Comparison of ENCODE assay signal across 18 cellular contexts in the genomic region with DNA sequence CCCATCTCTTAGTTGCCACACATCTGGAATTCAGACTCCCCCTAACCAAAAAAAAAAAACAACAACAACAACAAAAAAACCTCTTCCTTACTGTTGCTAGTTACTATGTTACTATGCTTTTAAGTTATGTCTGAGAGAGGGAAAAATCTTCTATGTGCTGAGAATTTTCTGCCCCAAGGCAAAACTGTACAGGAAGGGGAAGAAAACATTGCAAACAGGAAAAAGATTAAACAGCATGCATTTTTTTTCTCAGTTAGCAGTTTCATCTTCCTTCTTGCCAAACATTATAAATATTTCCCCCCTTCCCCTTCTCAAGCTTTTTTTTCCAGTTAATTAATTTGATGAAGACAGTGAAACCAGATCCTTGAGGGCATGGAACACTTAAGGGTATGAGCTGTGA. TPM values are rescaled to one million over a fixed set of nuclear protein-coding genes. Genes with fewer than 3 reads are reported as not detected.
DNase-seq lines count a peak whose midpoint lies in the region; ATAC-seq and TF ChIP-seq lines count a peak whose summit lies in the region.
"Had no signal": no experiment of that assay in that cellular context is flagged by ENCODE, and none has a peak within 500 bp of the region (broad histone marks: within the 10 kb centered on the region; RNA-seq: fewer than 3 reads in every experiment).

No MANE protein-coding gene starts in this region.

- H3K27me3 Mint-ChIP-seq in activated CD4-positive, alpha-beta T cell treated with anti-CD3 and anti-CD28 coated beads for 36 hours: peaks cover 2% of the 10 kb centered on the region
- no peaks in the 10 kb centered on the region for H3K27me3 Mint-ChIP-seq in CD8-positive, alpha-beta memory T cell
- H3K27me3 Mint-ChIP-seq in activated CD4-positive, alpha-beta memory T cell treated with anti-CD3 and anti-CD28 coated beads, Interleukin-2, amount 10 ng/mL, durations not matched to agents 7 days and 5 days: peaks cover 2% of the 10 kb centered on the region
- H3K27me3 Mint-ChIP-seq in memory B cell: no peaks in the 10 kb centered on the region
- H3K27me3 Mint-ChIP-seq: naive B cell had no signal

- POLR2A ChIA-PET in activated CD4-positive, alpha-beta T cell treated with anti-CD3 and anti-CD28 coated beads for 36 hours (lab: Charles Lee): no interaction called here
- POLR2A ChIA-PET in CD8-positive, alpha-beta memory T cell (lab: Charles Lee): no interaction called here
- POLR2A ChIA-PET in activated CD4-positive, alpha-beta memory T cell treated with anti-CD3 and anti-CD28 coated beads, Interleukin-2, amount 10 ng/mL, durations not matched to agents 7 days and 5 days (lab: Charles Lee): interaction anchor here (0.8 to 1.3 kb wide), 2 partner anchors 239 to 332 kb away, joined by 4 to 5 read pairs; no protein-coding TSS in a partner anchor

- no peaks in the 10 kb centered on the region for H3K27me3 ChIP-seq in CD8-positive, alpha-beta memory T cell (ENCODE audit: insufficient read depth, low read length, poor library complexity, severe bottlenecking)
- H3K27me3 ChIP-seq in suprapubic skin: no peaks in the 10 kb centered on the region
- H3K27me3 ChIP-seq: stomach had no signal

- no peaks in the 10 kb centered on the region for H3K9me3 Mint-ChIP-seq in activated CD4-positive, alpha-beta T cell treated with anti-CD3 and anti-CD28 coated beads for 36 hours (ENCODE audit: low read depth)
- no peaks in the 10 kb centered on the region for H3K9me3 Mint-ChIP-seq in CD8-positive, alpha-beta memory T cell
- no peaks in the 10 kb centered on the region for H3K9me3 Mint-ChIP-seq in activated CD4-positive, alpha-beta memory T cell treated with anti-CD3 and anti-CD28 coated beads, Interleukin-2, amount 10 ng/mL, durations not matched to agents 7 days and 5 days
- H3K9me3 Mint-ChIP-seq in memory B cell: no peaks in the 10 kb centered on the region
- H3K9me3 Mint-ChIP-seq: naive B cell had no signal

- no peaks in the 10 kb centered on the region for H3K36me3 Mint-ChIP-seq in activated CD4-positive, alpha-beta T cell treated with anti-CD3 and anti-CD28 coated beads for 36 hours (ENCODE audit: low read depth)
- H3K36me3 Mint-ChIP-seq in CD8-positive, alpha-beta memory T cell: peaks cover 0 to 15% (median 0%) of the 10 kb centered on the region in 3 donors
- peaks cover 19% of the 10 kb centered on the region for H3K36me3 Mint-ChIP-seq in activated CD4-positive, alpha-beta memory T cell treated with anti-CD3 and anti-CD28 coated beads, Interleukin-2, amount 10 ng/mL, durations not matched to agents 7 days and 5 days (ENCODE audit: low read depth)
- no peaks in the 10 kb centered on the region for H3K36me3 Mint-ChIP-seq in memory B cell
- H3K36me3 Mint-ChIP-seq: naive B cell had no signal

- peaks cover 40% of the 10 kb centered on the region for H3K4me1 ChIP-seq in CD8-positive, alpha-beta memory T cell (ENCODE audit: insufficient read depth, low read length)
- H3K4me1 ChIP-seq in suprapubic skin: peaks cover 8% of the 10 kb centered on the region
- H3K4me1 ChIP-seq: psoas muscle, stomach had no signal

- no peak for TF ChIP-seq CTCF in suprapubic skin (IDR thresholded peaks at IDR 0.05)

- peak overlapping the region; percentile 82 for H3K27ac Mint-ChIP-seq in activated CD4-positive, alpha-beta T cell treated with anti-CD3 and anti-CD28 coated beads for 36 hours
- peak overlapping the region; percentile 80 to 97 (median 91) for H3K27ac Mint-ChIP-seq in CD8-positive, alpha-beta memory T cell
- peak overlapping the region; percentile 83 for H3K27ac Mint-ChIP-seq in activated CD4-positive, alpha-beta memory T cell treated with anti-CD3 and anti-CD28 coated beads, Interleukin-2, amount 10 ng/mL, durations not matched to agents 7 days and 5 days
- peak overlapping the region; percentile 87 for H3K27ac Mint-ChIP-seq in memory B cell

- ATAC-seq in activated CD4-positive, alpha-beta T cell treated with anti-CD3 and anti-CD28 coated beads for 36 hours: no peak
- no peak for ATAC-seq in memory B cell (ENCODE audit: low read depth)
- ATAC-seq: activated CD4-positive, CD25-positive, alpha-beta regulatory T cell treated with anti-CD3 and anti-CD28 coated beads, Interleukin-2, amount 50 U/mL, for 24 hours; esophagus mucosa; psoas muscle had no signal

- no peaks in the 10 kb centered on the region for H3K9me3 ChIP-seq in CD8-positive, alpha-beta memory T cell (ENCODE audit: low read length)
- H3K9me3 ChIP-seq in suprapubic skin: no peaks in the 10 kb centered on the region
- H3K9me3 ChIP-seq: psoas muscle, stomach had no signal

- peak overlapping the region; percentile 22 for H3K4me3 Mint-ChIP-seq in activated CD4-positive, alpha-beta T cell treated with anti-CD3 and anti-CD28 coated beads for 36 hours
- peak overlapping the region; percentile 24 to 96 (median 84) for H3K4me3 Mint-ChIP-seq in CD8-positive, alpha-beta memory T cell
- H3K4me3 Mint-ChIP-seq in activated CD4-positive, alpha-beta memory T cell treated with anti-CD3 and anti-CD28 coated beads, Interleukin-2, amount 10 ng/mL, durations not matched to agents 7 days and 5 days: peak overlapping the region; percentile 97
- H3K4me3 Mint-ChIP-seq in memory B cell: peak overlapping the region; percentile 45

- H3K4me3 ChIP-seq in CD8-positive, alpha-beta memory T cell (ENCODE audit: low read length): peak overlapping the region; percentile 60
- H3K4me3 ChIP-seq in suprapubic skin: no peak overlapping the region
- H3K4me3 ChIP-seq: psoas muscle, stomach had no signal

- H3K4me1 Mint-ChIP-seq in activated CD4-positive, alpha-beta T cell treated with anti-CD3 and anti-CD28 coated beads for 36 hours: peaks cover 78% of the 10 kb centered on the region
- H3K4me1 Mint-ChIP-seq in CD8-positive, alpha-beta memory T cell: peaks cover 52 to 78% (median 74%) of the 10 kb centered on the region in 3 donors
- H3K4me1 Mint-ChIP-seq in activated CD4-positive, alpha-beta memory T cell treated with anti-CD3 and anti-CD28 coated beads, Interleukin-2, amount 10 ng/mL, durations not matched to agents 7 days and 5 days: peaks cover 61% of the 10 kb centered on the region
- peaks cover 52% of the 10 kb centered on the region for H3K4me1 Mint-ChIP-seq in memory B cell

- H3K36me3 ChIP-seq in CD8-positive, alpha-beta memory T cell (ENCODE audit: insufficient read depth, low read length): no peaks in the 10 kb centered on the region
- no peaks in the 10 kb centered on the region for H3K36me3 ChIP-seq in suprapubic skin
- H3K36me3 ChIP-seq: stomach had no signal

- DNase-seq in activated CD4-positive, alpha-beta T cell treated with anti-CD3 and anti-CD28 coated beads for 36 hours: no peak
- DNase-seq in activated CD4-positive, alpha-beta T cell treated with anti-CD3 and anti-CD28 coated beads for 48 hours: no peak
- no peak for DNase-seq in CD8-positive, alpha-beta memory T cell
- DNase-seq in activated CD4-positive, alpha-beta memory T cell treated with anti-CD3 and anti-CD28 coated beads, Interleukin-2, amount 10 ng/mL, durations not matched to agents 7 days and 5 days: no peak
- no peak for DNase-seq in memory B cell (ENCODE audit: low spot score in 2 of 2)
- DNase-seq in suprapubic skin (ENCODE audit: low spot score in 2 of 2): no peak
- DNase-seq in NCI-H345 treated with DMSO at 0.1 percent for 48 hours (lab: John Stamatoyannopoulos, UW; ENCODE audit: unreplicated experiment): no peak
- no peak for DNase-seq in SW 1271 (lab: John Stamatoyannopoulos, UW)
- DNase-seq: naive B cell, NCI-H1105, NCI-H2171 treated with DMSO at 0.1 percent for 48 hours, NCI-H82, psoas muscle, stomach had no signal

- no peak for TF ChIP-seq POLR2A in suprapubic skin (IDR thresholded peaks at IDR 0.05)

- no peak for TF ChIP-seq EP300 in suprapubic skin (IDR thresholded peaks at IDR 0.05)

- intact Hi-C loops in activated CD4-positive, alpha-beta T cell treated with anti-CD3 and anti-CD28 coated beads for 36 hours (cut with DNase I, micrococcal nuclease): loop anchor here in 1 of 2 experiments (5.0 to 10.0 kb wide), 2 partner anchors 414 to 841 kb away; a partner anchor contains a TSS

- CTCF ChIA-PET in activated CD4-positive, alpha-beta T cell treated with anti-CD3 and anti-CD28 coated beads for 36 hours (lab: Charles Lee): interaction anchor here (0.9 to 4.7 kb wide), 5 partner anchors 9 to 241 kb away, joined by 3 to 21 read pairs (median 4); no protein-coding TSS in a partner anchor
- CTCF ChIA-PET in CD8-positive, alpha-beta memory T cell (lab: Charles Lee): interaction anchor here (0.7 to 6.4 kb wide), 4 partner anchors 11 to 334 kb away, joined by 3 to 51 read pairs (median 21); a partner anchor contains a TSS
- CTCF ChIA-PET in activated CD4-positive, alpha-beta memory T cell treated with anti-CD3 and anti-CD28 coated beads, Interleukin-2, amount 10 ng/mL, durations not matched to agents 7 days and 5 days (lab: Charles Lee): interaction anchor here (0.7 to 3.9 kb wide), 4 partner anchors 9 to 333 kb away, joined by 3 to 29 read pairs (median 15); no protein-coding TSS in a partner anchor

- no peak overlapping the region for H3K27ac ChIP-seq in CD8-positive, alpha-beta memory T cell (ENCODE audit: low read depth, low read length)
- H3K27ac ChIP-seq in suprapubic skin: no peak overlapping the region
- H3K27ac ChIP-seq: psoas muscle had no signal

RNA-seq across cellular contexts. Expression of a gene that starts 1.1 kb away (rescaled TPM):
- 1 to 10 TPM; 1.4 to 1.5 TPM for total RNA-seq in activated CD4-positive, alpha-beta T cell treated with anti-CD3 and anti-CD28 coated beads for 36 hours
- total RNA-seq in CD8-positive, alpha-beta memory T cell: 1 to 10 TPM; 3.5 TPM
- 14.3 TPM for polyA plus RNA-seq in CD8-positive, alpha-beta memory T cell
- total RNA-seq in activated CD4-positive, alpha-beta memory T cell treated with anti-CD3 and anti-CD28 coated beads, Interleukin-2, amount 10 ng/mL, durations not matched to agents 7 days and 5 days: 10 to 100 TPM; 17.6 to 18.1 TPM
- 1 to 10 TPM in 2 of 4 donors, under 1 TPM in 2; 0.76 to 1.4 (median 1.1) TPM for total RNA-seq in suprapubic skin
- total RNA-seq: A673, glomerular endothelial cell had no signal

RNA-seq across cellular contexts. Expression of a gene that starts 14.8 kb away (rescaled TPM):
- total RNA-seq in activated CD4-positive, alpha-beta T cell treated with anti-CD3 and anti-CD28 coated beads for 36 hours: 10 to 100 TPM; 34.3 to 43.0 TPM
- total RNA-seq in CD8-positive, alpha-beta memory T cell: 10 to 100 TPM; 29.3 to 29.4 TPM
- polyA plus RNA-seq in CD8-positive, alpha-beta memory T cell: 23.9 TPM
- 10 to 100 TPM; 27.7 to 28.2 TPM for total RNA-seq in activated CD4-positive, alpha-beta memory T cell treated with anti-CD3 and anti-CD28 coated beads, Interleukin-2, amount 10 ng/mL, durations not matched to agents 7 days and 5 days
- total RNA-seq in suprapubic skin: 10 to 100 TPM; 25.2 to 31.7 (median 29.2) TPM

Comparison
In these comparisons a context has a peak if more than half of its experiments do, and no peak if none do; other contexts are left out.
1. H3K4me3 Mint-ChIP-seq: peak in every context shown above with its lines; median percentile 97 in activated CD4-positive, alpha-beta memory T cell treated with anti-CD3 and anti-CD28 coated beads, Interleukin-2, amount 10 ng/mL, durations not matched to agents 7 days and 5 days; 84 in CD8-positive, alpha-beta memory T cell; 45 in memory B cell; 22 in activated CD4-positive, alpha-beta T cell treated with anti-CD3 and anti-CD28 coated beads for 36 hours.
2. RNA of a gene that starts 1.1 kb away (total RNA-seq): 17.6 to 18.1 TPM in activated CD4-positive, alpha-beta memory T cell treated with anti-CD3 and anti-CD28 coated beads, Interleukin-2, amount 10 ng/mL, durations not matched to agents 7 days and 5 days; 3.5 TPM in CD8-positive, alpha-beta memory T cell, 1.4 to 1.5 TPM in activated CD4-positive, alpha-beta T cell treated with anti-CD3 and anti-CD28 coated beads for 36 hours and 0.76 to 1.4 TPM in suprapubic skin; every median in the first group is over 4 times any median in the second.
3. Peak in every context shown above with its lines, with median percentiles within 50 percentile points of each other: H3K27ac Mint-ChIP-seq.